In genomic region chr5:132003170-132003744, GRCh38 we compare ENCODE assay signal across 1 cellular context.
TF ChIP-seq lines count a peak whose summit lies in the region.

No MANE protein-coding gene starts in this region.

TF ChIP-seq in HepG2, 621 proteins besides CTCF, POLR2A, EP300 and RAD21 (continued from another document and continues in another):
- TF ChIP-seq KDM5A (IDR thresholded peaks at IDR 0.05; ENCODE audit: borderline replicate concordance, low read length) (no peak), CHCHD3 (CRISPR knock-in tag; IDR thresholded peaks at IDR 0.05) (no peak), KLF16 (CRISPR knock-in tag; IDR thresholded peaks at IDR 0.05) (0 out of 4 replicates have a peak, but pooled peaks of 1 of the 2 experiments have one; percentile 60), ZBTB7A (CRISPR knock-in tag; IDR thresholded peaks at IDR 0.05) (no peak), ZNF414 (CRISPR knock-in tag; IDR thresholded peaks at IDR 0.05) (0 out of 2 replicates have a peak, but pooled peaks have one; percentile 60), ADNP (CRISPR knock-in tag; IDR thresholded peaks at IDR 0.05) (no peak), NR2F6 (IDR thresholded peaks at IDR 0.05) (no peak), NR2F6 (CRISPR knock-in tag; IDR thresholded peaks at IDR 0.05) (peak; percentile 64), ZNF333 (CRISPR knock-in tag; IDR thresholded peaks at IDR 0.05; ENCODE audit: borderline replicate concordance) (no peak), TOE1 (CRISPR knock-in tag; IDR thresholded peaks at IDR 0.05) (no peak), ZFP90 (CRISPR knock-in tag; IDR thresholded peaks at IDR 0.05; ENCODE audit: borderline replicate concordance) (no peak), HES4 (CRISPR knock-in tag; IDR thresholded peaks at IDR 0.05; ENCODE audit: borderline replicate concordance) (no peak), SP4 (CRISPR knock-in tag; IDR thresholded peaks at IDR 0.05) (no peak), ZNF780A (CRISPR knock-in tag; IDR thresholded peaks at IDR 0.05) (no peak), PLRG1 (conservative IDR thresholded peaks at IDR 0.05) (no peak), HDAC6 (IDR thresholded peaks at IDR 0.05; ENCODE audit: low read depth, low read length) (no peak), NR3C1 (CRISPR knock-in tag; IDR thresholded peaks at IDR 0.05) (no peak), ZSCAN9 (CRISPR knock-in tag; IDR thresholded peaks at IDR 0.05; ENCODE audit: borderline replicate concordance) (peak; percentile 60; the same call in 1 of the 2 replicates), ZNF883 (CRISPR knock-in tag; IDR thresholded peaks at IDR 0.05; ENCODE audit: not compliant biosample characterization) (no peak), ISL2 (CRISPR knock-in tag; IDR thresholded peaks at IDR 0.05) (peak; percentile 75; the same call in 1 of the 2 replicates), SMARCC2 (IDR thresholded peaks at IDR 0.05) (no peak), U2AF1 (optimal IDR thresholded peaks at IDR 0.05; ENCODE audit: low read depth, low read length) (no peak), HNRNPK (IDR thresholded peaks at IDR 0.05; ENCODE audit: low read depth, low read length, poor library complexity, severe bottlenecking) (no peak), ZNF564 (CRISPR knock-in tag; IDR thresholded peaks at IDR 0.05) (peak; percentile 47; the same call in 1 of the 2 replicates), MAFK (conservative IDR thresholded peaks at IDR 0.05 in 1 of 2, IDR thresholded peaks at IDR 0.05 in 1 of 2; ENCODE audit: low read length in 2 of 2) (no peak), ZNF639 (CRISPR knock-in tag; conservative IDR thresholded peaks at IDR 0.05) (no peak), ZNF460 (CRISPR knock-in tag; IDR thresholded peaks at IDR 0.05; ENCODE audit: borderline replicate concordance) (peak; percentile 17; the same call in 1 of the 2 replicates), ZNF329 (CRISPR knock-in tag; IDR thresholded peaks at IDR 0.05; ENCODE audit: low read depth) (no peak), ZNF782 (CRISPR knock-in tag; IDR thresholded peaks at IDR 0.05; ENCODE audit: borderline replicate concordance) (peak; percentile 66; the same call in 1 of the 2 replicates), SIN3B (IDR thresholded peaks at IDR 0.05; ENCODE audit: low read length) (no peak), ZKSCAN1 (IDR thresholded peaks at IDR 0.05; ENCODE audit: low read length) (no peak), RNF219 (CRISPR knock-in tag; IDR thresholded peaks at IDR 0.05) (no peak), ZNF713 (CRISPR knock-in tag; IDR thresholded peaks at IDR 0.05) (no peak), TFDP2 (CRISPR knock-in tag; IDR thresholded peaks at IDR 0.05) (peak; percentile 55), ZNF607 (CRISPR knock-in tag; IDR thresholded peaks at IDR 0.05; ENCODE audit: borderline replicate concordance) (no peak), ZBTB46 (CRISPR knock-in tag; IDR thresholded peaks at IDR 0.05; ENCODE audit: borderline replicate concordance) (no peak), MAFF (IDR thresholded peaks at IDR 0.05; ENCODE audit: low read depth, low read length) (no peak), ZNF432 (CRISPR knock-in tag; IDR thresholded peaks at IDR 0.05; ENCODE audit: borderline replicate concordance) (no peak), ZBTB7B (CRISPR knock-in tag; IDR thresholded peaks at IDR 0.05) (no peak; the same call in 1 of the 2 replicates), BHLHE40 (IDR thresholded peaks at IDR 0.05; ENCODE audit: low read length) (no peak), ZFP36L2 (CRISPR knock-in tag; IDR thresholded peaks at IDR 0.05) (no peak), ZNF205 (CRISPR knock-in tag; IDR thresholded peaks at IDR 0.05) (no peak), U2AF2 (IDR thresholded peaks at IDR 0.05; ENCODE audit: low read depth, low read length) (no peak), ZNF251 (CRISPR knock-in tag; IDR thresholded peaks at IDR 0.05) (no peak), ZNF503 (CRISPR knock-in tag; IDR thresholded peaks at IDR 0.05) (0 out of 2 replicates have a peak, but pooled peaks have one; percentile 19)
- TF ChIP-seq, protein P1, sequence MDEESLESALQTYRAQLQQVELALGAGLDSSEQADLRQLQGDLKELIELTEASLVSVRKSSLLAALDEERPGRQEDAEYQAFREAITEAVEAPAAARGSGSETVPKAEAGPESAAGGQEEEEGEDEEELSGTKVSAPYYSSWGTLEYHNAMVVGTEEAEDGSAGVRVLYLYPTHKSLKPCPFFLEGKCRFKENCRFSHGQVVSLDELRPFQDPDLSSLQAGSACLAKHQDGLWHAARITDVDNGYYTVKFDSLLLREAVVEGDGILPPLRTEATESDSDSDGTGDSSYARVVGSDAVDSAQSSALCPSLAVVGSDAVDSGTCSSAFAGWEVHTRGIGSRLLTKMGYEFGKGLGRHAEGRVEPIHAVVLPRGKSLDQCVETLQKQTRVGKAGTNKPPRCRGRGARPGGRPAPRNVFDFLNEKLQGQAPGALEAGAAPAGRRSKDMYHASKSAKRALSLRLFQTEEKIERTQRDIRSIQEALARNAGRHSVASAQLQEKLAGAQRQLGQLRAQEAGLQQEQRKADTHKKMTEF (CRISPR knock-in tag; IDR thresholded peaks at IDR 0.05): peak; percentile 80
- TF ChIP-seq, protein P2, sequence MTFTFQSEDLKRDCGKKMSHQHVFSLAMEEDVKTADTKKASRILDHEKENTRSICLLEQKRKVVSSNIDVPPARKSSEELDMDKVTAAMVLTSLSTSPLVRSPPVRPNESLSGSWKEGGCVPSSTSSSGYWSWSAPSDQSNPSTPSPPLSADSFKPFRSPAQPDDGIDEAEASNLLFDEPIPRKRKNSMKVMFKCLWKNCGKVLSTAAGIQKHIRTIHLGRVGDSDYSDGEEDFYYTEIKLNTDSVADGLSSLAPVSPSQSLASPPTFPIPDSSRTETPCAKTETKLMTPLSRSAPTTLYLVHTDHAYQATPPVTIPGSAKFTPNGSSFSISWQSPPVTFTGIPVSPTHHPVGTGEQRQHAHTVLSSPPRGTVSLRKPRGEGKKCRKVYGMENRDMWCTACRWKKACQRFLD (CRISPR knock-in tag; IDR thresholded peaks at IDR 0.05; ENCODE audit: borderline replicate concordance): no peak
- TF ChIP-seq, protein P3, sequence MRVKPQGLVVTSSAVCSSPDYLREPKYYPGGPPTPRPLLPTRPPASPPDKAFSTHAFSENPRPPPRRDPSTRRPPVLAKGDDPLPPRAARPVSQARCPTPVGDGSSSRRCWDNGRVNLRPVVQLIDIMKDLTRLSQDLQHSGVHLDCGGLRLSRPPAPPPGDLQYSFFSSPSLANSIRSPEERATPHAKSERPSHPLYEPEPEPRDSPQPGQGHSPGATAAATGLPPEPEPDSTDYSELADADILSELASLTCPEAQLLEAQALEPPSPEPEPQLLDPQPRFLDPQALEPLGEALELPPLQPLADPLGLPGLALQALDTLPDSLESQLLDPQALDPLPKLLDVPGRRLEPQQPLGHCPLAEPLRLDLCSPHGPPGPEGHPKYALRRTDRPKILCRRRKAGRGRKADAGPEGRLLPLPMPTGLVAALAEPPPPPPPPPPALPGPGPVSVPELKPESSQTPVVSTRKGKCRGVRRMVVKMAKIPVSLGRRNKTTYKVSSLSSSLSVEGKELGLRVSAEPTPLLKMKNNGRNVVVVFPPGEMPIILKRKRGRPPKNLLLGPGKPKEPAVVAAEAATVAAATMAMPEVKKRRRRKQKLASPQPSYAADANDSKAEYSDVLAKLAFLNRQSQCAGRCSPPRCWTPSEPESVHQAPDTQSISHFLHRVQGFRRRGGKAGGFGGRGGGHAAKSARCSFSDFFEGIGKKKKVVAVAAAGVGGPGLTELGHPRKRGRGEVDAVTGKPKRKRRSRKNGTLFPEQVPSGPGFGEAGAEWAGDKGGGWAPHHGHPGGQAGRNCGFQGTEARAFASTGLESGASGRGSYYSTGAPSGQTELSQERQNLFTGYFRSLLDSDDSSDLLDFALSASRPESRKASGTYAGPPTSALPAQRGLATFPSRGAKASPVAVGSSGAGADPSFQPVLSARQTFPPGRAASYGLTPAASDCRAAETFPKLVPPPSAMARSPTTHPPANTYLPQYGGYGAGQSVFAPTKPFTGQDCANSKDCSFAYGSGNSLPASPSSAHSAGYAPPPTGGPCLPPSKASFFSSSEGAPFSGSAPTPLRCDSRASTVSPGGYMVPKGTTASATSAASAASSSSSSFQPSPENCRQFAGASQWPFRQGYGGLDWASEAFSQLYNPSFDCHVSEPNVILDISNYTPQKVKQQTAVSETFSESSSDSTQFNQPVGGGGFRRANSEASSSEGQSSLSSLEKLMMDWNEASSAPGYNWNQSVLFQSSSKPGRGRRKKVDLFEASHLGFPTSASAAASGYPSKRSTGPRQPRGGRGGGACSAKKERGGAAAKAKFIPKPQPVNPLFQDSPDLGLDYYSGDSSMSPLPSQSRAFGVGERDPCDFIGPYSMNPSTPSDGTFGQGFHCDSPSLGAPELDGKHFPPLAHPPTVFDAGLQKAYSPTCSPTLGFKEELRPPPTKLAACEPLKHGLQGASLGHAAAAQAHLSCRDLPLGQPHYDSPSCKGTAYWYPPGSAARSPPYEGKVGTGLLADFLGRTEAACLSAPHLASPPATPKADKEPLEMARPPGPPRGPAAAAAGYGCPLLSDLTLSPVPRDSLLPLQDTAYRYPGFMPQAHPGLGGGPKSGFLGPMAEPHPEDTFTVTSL (CRISPR knock-in tag; IDR thresholded peaks at IDR 0.05; ENCODE audit: borderline replicate concordance): 0 out of 2 replicates have a peak, but pooled peaks have one; percentile 30
- TF ChIP-seq, protein P4, sequence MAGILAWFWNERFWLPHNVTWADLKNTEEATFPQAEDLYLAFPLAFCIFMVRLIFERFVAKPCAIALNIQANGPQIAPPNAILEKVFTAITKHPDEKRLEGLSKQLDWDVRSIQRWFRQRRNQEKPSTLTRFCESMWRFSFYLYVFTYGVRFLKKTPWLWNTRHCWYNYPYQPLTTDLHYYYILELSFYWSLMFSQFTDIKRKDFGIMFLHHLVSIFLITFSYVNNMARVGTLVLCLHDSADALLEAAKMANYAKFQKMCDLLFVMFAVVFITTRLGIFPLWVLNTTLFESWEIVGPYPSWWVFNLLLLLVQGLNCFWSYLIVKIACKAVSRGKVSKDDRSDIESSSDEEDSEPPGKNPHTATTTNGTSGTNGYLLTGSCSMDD (CRISPR knock-in tag; IDR thresholded peaks at IDR 0.05): no peak
